ENCODE assay signal across 11 cellular contexts in genomic region chr2:42317486-42317885, GRCh38.
"Had no signal": no experiment of that assay in that cellular context is flagged by ENCODE, and none has a peak within 500 bp of the region (broad histone marks: within the 10 kb centered on the region; RNA-seq: fewer than 3 reads in every experiment).

No MANE protein-coding gene starts in this region.

- H3K27me3 ChIP-seq: brain microvascular endothelial cell, hepatocyte, tibial nerve had no signal

- H3K4me3 ChIP-seq: hepatocyte, left ventricle myocardium inferior, tibial nerve had no signal

- H3K9me3 ChIP-seq: left ventricle myocardium inferior, tibial nerve had no signal

- FAIRE-seq: kidney had no signal

- H3K4me1 ChIP-seq: left ventricle myocardium inferior, tibial nerve had no signal

- DNase-seq: activated CD4-positive, alpha-beta T cell treated with anti-CD3 and anti-CD28 coated beads for 1 hour; activated CD8-positive, alpha-beta memory T cell treated with anti-CD3 and anti-CD28 coated beads for 24 hours; activated gamma-delta T cell treated with Interleukin-2 at 50 U/mL for 16 hours; brain microvascular endothelial cell; dermis blood vessel endothelial cell; kidney; left ventricle myocardium inferior; mesendoderm; stimulated activated CD4-positive, alpha-beta T cell treated with anti-CD3 and anti-CD28 coated beads, Interleukin-4, amount 100 ng/mL, for 4 hours had no signal
